Comparison of ENCODE assay signal across 8 cellular contexts in the genomic region with DNA sequence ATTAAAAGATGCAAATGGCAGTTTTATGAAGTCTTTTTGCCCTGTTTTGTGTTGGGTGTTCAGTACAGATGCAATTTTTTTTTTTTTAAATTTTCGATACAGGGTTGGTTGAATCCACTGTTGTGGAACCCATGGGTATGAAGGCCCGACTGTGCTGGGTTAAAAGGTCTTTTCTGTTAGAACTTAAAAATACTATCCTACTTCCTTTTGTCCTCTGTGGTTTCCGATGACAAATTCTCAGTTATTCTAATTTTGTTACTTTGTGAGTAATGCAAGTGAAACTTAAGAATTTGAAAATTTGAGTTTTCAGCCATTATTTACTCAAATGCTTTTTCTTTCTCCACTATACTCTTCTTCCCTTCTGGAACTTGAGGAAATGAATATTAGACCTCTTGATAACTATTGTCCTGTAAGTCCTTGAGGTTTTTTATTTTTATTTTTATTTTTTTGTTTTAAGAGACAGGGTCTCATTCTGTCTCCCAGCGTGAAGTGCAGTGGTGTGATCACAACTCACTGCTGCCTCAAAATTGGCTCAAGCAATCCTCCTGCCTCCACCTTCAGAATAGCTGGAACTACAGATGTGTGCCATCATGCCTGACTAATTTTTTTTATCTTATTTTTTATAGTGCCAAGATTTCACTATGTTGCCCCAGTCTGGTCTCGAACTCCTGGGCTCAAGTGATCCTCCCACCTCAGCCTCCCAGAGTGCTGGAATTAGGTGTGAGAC.
A peak's percentile ranks its signal among the peaks of the same experiment; 100 is the strongest.
DNase-seq lines count a peak whose midpoint lies in the region; ATAC-seq and TF ChIP-seq lines count a peak whose summit lies in the region.

No MANE protein-coding gene starts in this region.

- H3K27ac Mint-ChIP-seq in CD4-positive, alpha-beta memory T cell: peak overlapping the region in 5 of 7 donors; percentile 51 to 94 (median 79)
- peak overlapping the region; percentile 86 for H3K27ac Mint-ChIP-seq in activated CD8-positive, alpha-beta T cell treated with anti-CD3 and anti-CD28 coated beads, Interleukin-2, amount 10 ng/mL, durations not matched to agents 7 days and 5 days

- no peak overlapping the region for H3K27ac ChIP-seq in CD4-positive, alpha-beta memory T cell (ENCODE audit: low read depth, low read length)
- H3K27ac ChIP-seq in upper lobe of left lung: no peak overlapping the region

- intact Hi-C loops in CD4-positive, alpha-beta memory T cell (cut with micrococcal nuclease): no loop called here

- POLR2A ChIA-PET in CD4-positive, alpha-beta memory T cell (lab: Charles Lee; ENCODE audit: partially characterized antibody): interaction anchor here (1.2 kb wide), 1 partner anchor 68 kb away, joined by 3 read pairs; a partner anchor contains a TSS
- POLR2A ChIA-PET in activated CD8-positive, alpha-beta T cell treated with anti-CD3 and anti-CD28 coated beads, Interleukin-2, amount 10 ng/mL, durations not matched to agents 7 days and 5 days (lab: Charles Lee): interaction anchor here (0.6 to 1.4 kb wide), 2 partner anchors 11 to 111 kb away, joined by 3 to 4 read pairs; no protein-coding TSS in a partner anchor

- peak overlapping the region in 7 of 8 donors; percentile 31 to 86 (median 78) for H3K4me3 Mint-ChIP-seq in CD4-positive, alpha-beta memory T cell
- H3K4me3 Mint-ChIP-seq in activated CD8-positive, alpha-beta T cell treated with anti-CD3 and anti-CD28 coated beads, Interleukin-2, amount 10 ng/mL, durations not matched to agents 7 days and 5 days: peak overlapping the region; percentile 74

- H3K9me3 Mint-ChIP-seq in CD4-positive, alpha-beta memory T cell: peaks cover 0 to 4% (median 0%) of the 10 kb centered on the region in 8 donors
- H3K9me3 Mint-ChIP-seq in activated CD8-positive, alpha-beta T cell treated with anti-CD3 and anti-CD28 coated beads, Interleukin-2, amount 10 ng/mL, durations not matched to agents 7 days and 5 days (ENCODE audit: insufficient read depth): peaks cover 16% of the 10 kb centered on the region

- H3K4me1 Mint-ChIP-seq in CD4-positive, alpha-beta memory T cell: peaks cover 16 to 25% (median 22%) of the 10 kb centered on the region in 4 donors
- peaks cover 31% of the 10 kb centered on the region for H3K4me1 Mint-ChIP-seq in activated CD8-positive, alpha-beta T cell treated with anti-CD3 and anti-CD28 coated beads, Interleukin-2, amount 10 ng/mL, durations not matched to agents 7 days and 5 days (ENCODE audit: low read depth)

- H3K36me3 ChIP-seq in CD4-positive, alpha-beta memory T cell (ENCODE audit: insufficient read depth, low read length): peaks cover 4% of the 10 kb centered on the region
- H3K36me3 ChIP-seq in upper lobe of left lung: peaks cover 0 to 4% (median 1%) of the 10 kb centered on the region in 4 donors

- peaks cover 32 to 41% of the 10 kb centered on the region in 2 donors for H3K36me3 Mint-ChIP-seq in CD4-positive, alpha-beta memory T cell
- H3K36me3 Mint-ChIP-seq in activated CD8-positive, alpha-beta T cell treated with anti-CD3 and anti-CD28 coated beads, Interleukin-2, amount 10 ng/mL, durations not matched to agents 7 days and 5 days (ENCODE audit: low read depth): peaks cover 62% of the 10 kb centered on the region

- TF ChIP-seq EP300 in upper lobe of left lung (IDR thresholded peaks at IDR 0.05): no peak

- CTCF ChIA-PET in CD4-positive, alpha-beta memory T cell (lab: Charles Lee; ENCODE audit: partially characterized antibody): no interaction called here
- CTCF ChIA-PET in activated CD8-positive, alpha-beta T cell treated with anti-CD3 and anti-CD28 coated beads, Interleukin-2, amount 10 ng/mL, durations not matched to agents 7 days and 5 days (lab: Charles Lee): interaction anchor here (0.7 kb wide), 1 partner anchor 56 kb away, joined by 3 read pairs; no protein-coding TSS in a partner anchor

- no peaks in the 10 kb centered on the region for H3K27me3 Mint-ChIP-seq in CD4-positive, alpha-beta memory T cell
- no peaks in the 10 kb centered on the region for H3K27me3 Mint-ChIP-seq in activated CD8-positive, alpha-beta T cell treated with anti-CD3 and anti-CD28 coated beads, Interleukin-2, amount 10 ng/mL, durations not matched to agents 7 days and 5 days (ENCODE audit: low read depth)

- H3K9me3 ChIP-seq in CD4-positive, alpha-beta memory T cell (ENCODE audit: control insufficient read depth in 1 of 2, low read length in 2 of 2): no peaks in the 10 kb centered on the region
- no peaks in the 10 kb centered on the region for H3K9me3 ChIP-seq in upper lobe of left lung

- 81 to 84% methylated on average over 5 of the region's 5 CpGs for WGBS in upper lobe of left lung, 2 donors

- H3K4me3 ChIP-seq in CD4-positive, alpha-beta memory T cell (ENCODE audit: low read length in 2 of 2): no peak overlapping the region
- H3K4me3 ChIP-seq in upper lobe of left lung: no peak overlapping the region

- H3K27me3 ChIP-seq in CD4-positive, alpha-beta memory T cell (ENCODE audit: insufficient read depth, low read length): no peaks in the 10 kb centered on the region
- H3K27me3 ChIP-seq in upper lobe of left lung: no peaks in the 10 kb centered on the region

- TF ChIP-seq CTCF in upper lobe of left lung (IDR thresholded peaks at IDR 0.05): no peak

- DNase-seq in CD4-positive, alpha-beta memory T cell: no peak
- DNase-seq in activated CD8-positive, alpha-beta T cell treated with anti-CD3 and anti-CD28 coated beads, Interleukin-2, amount 10 ng/mL, durations not matched to agents 7 days and 5 days: no peak
- DNase-seq in dedifferentiated amniotic fluid mesenchymal stem cell (ENCODE audit: extremely low spot score) (no peak), upper lobe of left lung (no peak), T1000 (lab: John Stamatoyannopoulos, UW) (no peak), NCI-H2107 treated with DMSO at 0.1 percent for 48 hours (lab: John Stamatoyannopoulos, UW; ENCODE audit: unreplicated experiment) (no peak)

- H3K4me1 ChIP-seq in CD4-positive, alpha-beta memory T cell (ENCODE audit: insufficient read depth, low read length): peaks cover 16% of the 10 kb centered on the region
- H3K4me1 ChIP-seq in upper lobe of left lung: no peaks in the 10 kb centered on the region

- no peak for TF ChIP-seq POLR2A in upper lobe of left lung (IDR thresholded peaks at IDR 0.05)

- peak; percentile 69 for ATAC-seq in GM19328 (IDR thresholded peaks at IDR 0.05; ENCODE audit: unreplicated experiment)
- peak; percentile 66 for ATAC-seq in HG03135 (IDR thresholded peaks at IDR 0.05; ENCODE audit: unreplicated experiment)
- ATAC-seq in activated CD8-positive, alpha-beta T cell treated with anti-CD3 and anti-CD28 coated beads, Interleukin-2, amount 10 ng/mL, durations not matched to agents 7 days and 5 days: peak; percentile 67
- no peak for ATAC-seq in upper lobe of left lung (ENCODE audit: low FRiP score in 2 of 2)

Comparison
In these comparisons a context has a peak if more than half of its experiments do, and no peak if none do; other contexts are left out.
1. ATAC-seq: peak in GM19328 (single experiment), HG03135 (single experiment) and activated CD8-positive, alpha-beta T cell treated with anti-CD3 and anti-CD28 coated beads, Interleukin-2, amount 10 ng/mL, durations not matched to agents 7 days and 5 days (single experiment); none in upper lobe of left lung (0 of 2).